8 cellular contexts compared by ENCODE assay signal in the genomic region with DNA sequence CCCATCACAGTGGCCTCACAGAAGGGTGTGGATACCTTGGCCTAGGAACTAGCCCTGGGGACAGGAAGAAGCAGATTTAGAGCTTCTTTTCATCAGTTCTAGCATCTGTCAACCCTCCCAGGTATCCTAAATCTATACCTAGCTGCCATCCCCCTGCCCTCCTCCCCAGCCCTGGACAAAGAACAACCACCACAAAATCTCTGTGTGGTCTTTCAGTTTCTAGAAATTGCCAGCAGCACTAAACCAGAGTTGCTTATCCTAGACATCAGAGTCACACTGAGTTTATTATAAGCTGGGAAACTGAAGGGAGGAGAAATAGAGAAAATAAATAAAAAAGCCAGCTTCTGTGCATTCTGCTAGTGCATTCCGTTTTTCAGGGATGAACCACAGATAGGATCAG.
"Had no signal": no experiment of that assay in that cellular context is flagged by ENCODE, and none has a peak within 500 bp of the region (broad histone marks: within the 10 kb centered on the region; RNA-seq: fewer than 3 reads in every experiment).

No MANE protein-coding gene starts in this region.

- DNase-seq: GM23248, GOT3, HFFc6, IMR-90 had no signal

- H3K27ac Mint-ChIP-seq: HFFc6 had no signal

- H3K36me3 ChIP-seq: HAP-1 had no signal

- H3K9me3 ChIP-seq: HAP-1 had no signal

- H3K9me3 Mint-ChIP-seq: HFFc6 had no signal

- H3K27ac ChIP-seq: GM23248, HL-60 had no signal

- H3K4me3 Mint-ChIP-seq: HFFc6 had no signal

- H3K4me3 ChIP-seq: GM23248, HAP-1, K562 had no signal

- ATAC-seq: HCT116 had no signal

- H3K4me1 ChIP-seq: HAP-1 had no signal
